23 cellular contexts compared by ENCODE assay signal in genomic region chr10:103203466-103203865, GRCh38. TPM values are rescaled to one million over a fixed set of nuclear protein-coding genes. Genes with fewer than 3 reads are reported as not detected.
DNase-seq lines count a peak whose midpoint lies in the region; ATAC-seq, FAIRE-seq and TF ChIP-seq lines count a peak whose summit lies in the region.
"Had no signal": no experiment of that assay in that cellular context is flagged by ENCODE, and none has a peak within 500 bp of the region (broad histone marks: within the 10 kb centered on the region; RNA-seq: fewer than 3 reads in every experiment).

No MANE protein-coding gene starts in this region.

- FAIRE-seq in H1 (lab: Jason Lieb, UNC), result no peak
- FAIRE-seq: A204.1, GM12878, H54, K562 had no signal

- H4K5ac ChIP-seq in H1 (ENCODE audit: insufficient read length, low read depth, low read length), result no peak overlapping the region
- no peak overlapping the region for H4K5ac ChIP-seq in mesendoderm (ENCODE audit: low read length)

- H3K36me3 ChIP-seq in HUES6 (ENCODE audit: control insufficient read depth, insufficient read depth, low read length) (peaks cover 7% of the 10 kb centered on the region; the same call in 1 of the 2 replicates), H1 (ENCODE audit: control insufficient read depth in 2 of 4, insufficient read depth in 4 of 4, low read length in 3 of 4) (no peaks in the 10 kb centered on the region), mesendoderm (ENCODE audit: control insufficient read depth, insufficient read depth, low read length) (no peaks in the 10 kb centered on the region)
- H3K36me3 ChIP-seq: BE2C had no signal

- DNase-seq in H1 (ENCODE audit: low read depth in 1 of 2, low spot score in 2 of 2) (no peak), mesendoderm (no peak), head of caudate nucleus (no peak)
- no peak for DNase-seq in activated T-cell treated with anti-CD3 and anti-CD28 coated beads, Interleukin-2, amount 50 U/mL, for 48 hours
- DNase-seq in activated CD4-positive, alpha-beta T cell treated with anti-CD3 and anti-CD28 coated beads for 1 hour, result no peak
- DNase-seq: ACHN; BE2C; C1 segment of cervical spinal cord; CD4-positive, CD25-positive, alpha-beta regulatory T cell; CD8-positive, alpha-beta memory T cell; COR-L47; DMS 273 treated with DMSO at 0.1 percent for 48 hours; DMS53; DND-41; EL; HFFc6 had no signal

- H3K4me3 ChIP-seq in HUES6 (ENCODE audit: low read depth, low read length) (no peak overlapping the region), H1 (ENCODE audit: extremely low read depth in 1 of 4, insufficient read depth in 2 of 4, low read depth in 3 of 4, low read length in 4 of 4) (no peak overlapping the region), mesendoderm (ENCODE audit: low read length) (no peak overlapping the region)
- H3K4me3 ChIP-seq: GM12878, K562 had no signal

- TF ChIP-seq POLR2A in H1 (IDR thresholded peaks at IDR 0.05; ENCODE audit: control extremely low read depth in 1 of 2, low read depth in 2 of 2, low read length in 2 of 2), result no peak

- H2BK12ac ChIP-seq in H1 (ENCODE audit: low read depth, low read length), result peak overlapping the region; percentile 98

- H2AFZ ChIP-seq in H1 (ENCODE audit: low read length), result no peak overlapping the region

- peak overlapping the region; percentile 95; the same call in 1 of the 2 replicates for H2AK5ac ChIP-seq in H1 (ENCODE audit: low read depth, low read length)
- peak overlapping the region; percentile 84 for H2AK5ac ChIP-seq in mesendoderm (ENCODE audit: low read length)

- ATAC-seq in HG02610 (IDR thresholded peaks at IDR 0.05; ENCODE audit: unreplicated experiment), result no peak
- ATAC-seq: GM12878, HCT116, K562 had no signal

- H4K8ac ChIP-seq in H1 (ENCODE audit: extremely low read depth, insufficient read depth, low read length) (no peak overlapping the region), mesendoderm (ENCODE audit: low read depth, low read length) (no peak overlapping the region)

- H2BK120ac ChIP-seq in H1 (replicated peaks; ENCODE audit: low read depth, low read length), result peak overlapping the region; percentile 93
- H2BK120ac ChIP-seq in mesendoderm (ENCODE audit: low read depth, low read length), result peak overlapping the region; percentile 1

- CTCF ChIA-PET in H1 (lab: Charles Lee; ENCODE audit: partially characterized antibody), result interaction anchor here (0.6 to 2.9 kb wide), 5 partner anchors 17 to 80 kb away, joined by 3 to 9 read pairs (median 3); no protein-coding TSS in a partner anchor

- no peak for TF ChIP-seq EP300 in H1 (IDR thresholded peaks at IDR 0.05; ENCODE audit: borderline replicate concordance in 1 of 2, low read depth in 2 of 2, low read length in 2 of 2)

- peaks cover 29% of the 10 kb centered on the region for H3K4me1 ChIP-seq in HUES6 (ENCODE audit: control insufficient read depth, insufficient read depth, low read length)
- H3K4me1 ChIP-seq in H1 (replicated peaks in 1 of 4; ENCODE audit: control insufficient read depth in 3 of 4, insufficient read depth in 4 of 4, low read length in 3 of 4), result peaks cover 3 to 14% (median 8%) of the 10 kb centered on the region in 4 experiments; a peak in 5 of 7 replicates
- peaks cover 9% of the 10 kb centered on the region for H3K4me1 ChIP-seq in mesendoderm (ENCODE audit: control insufficient read depth, low read depth, low read length)
- H3K4me1 ChIP-seq: BE2C had no signal

- peak overlapping the region; percentile 88; the same call in 1 of the 2 replicates for H2BK5ac ChIP-seq in H1 (ENCODE audit: low read depth, low read length)
- no peak overlapping the region for H2BK5ac ChIP-seq in mesendoderm (ENCODE audit: low read length)

- no peaks in the 10 kb centered on the region for H3K23me2 ChIP-seq in H1 (ENCODE audit: low read depth, low read length)

- peak overlapping the region; percentile 6 for H3K4ac ChIP-seq in H1 (replicated peaks; ENCODE audit: insufficient read length, low read depth, low read length)
- peak overlapping the region; percentile 75 for H3K4ac ChIP-seq in mesendoderm (ENCODE audit: low read depth, low read length)

- no peak for TF ChIP-seq RAD21 in H1 (IDR thresholded peaks at IDR 0.05 in 1 of 2, conservative IDR thresholded peaks at IDR 0.05 in 1 of 2; ENCODE audit: low read depth in 2 of 2, low read length in 2 of 2)

- H4K20me1 ChIP-seq in H1 (replicated peaks in 1 of 2; ENCODE audit: control insufficient read depth in 1 of 2, insufficient read depth in 2 of 2, low read length in 2 of 2), result no peaks in the 10 kb centered on the region

- POLR2A ChIA-PET in H1 (lab: Charles Lee; ENCODE audit: partially characterized antibody), result interaction anchor here (0.6 to 2.0 kb wide), 5 partner anchors 10 to 395 kb away, joined by 3 to 11 read pairs (median 4); no protein-coding TSS in a partner anchor

- H3K4me2 ChIP-seq in H1 (ENCODE audit: insufficient read depth in 1 of 2, low read depth in 2 of 2, low read length in 2 of 2) (no peak overlapping the region), mesendoderm (ENCODE audit: low read length) (no peak overlapping the region)

- no peak overlapping the region for H3K14ac ChIP-seq in H1 (ENCODE audit: insufficient read length)

- peaks cover 15% of the 10 kb centered on the region for H3K9me3 ChIP-seq in HUES6 (ENCODE audit: control insufficient read depth, insufficient read depth, low read depth, low read length)
- peaks cover 3 to 5% of the 10 kb centered on the region in 2 experiments for H3K9me3 ChIP-seq in H1 (ENCODE audit: insufficient read depth in 2 of 2, low read depth in 1 of 2, low read length in 1 of 2)
- H3K9me3 ChIP-seq: BE2C had no signal

- H3K18ac ChIP-seq in H1 (ENCODE audit: extremely low read depth, low read length), result peak overlapping the region; percentile 66; the same call in 1 of the 2 replicates
- peak overlapping the region; percentile 62 for H3K18ac ChIP-seq in mesendoderm (ENCODE audit: low read length)

- no peak overlapping the region for H3K9ac ChIP-seq in HUES6 (ENCODE audit: low read length)
- H3K9ac ChIP-seq in H1 (replicated peaks in 1 of 4; ENCODE audit: extremely low read depth in 1 of 4, low read depth in 3 of 4, low read length in 3 of 4), result no peak overlapping the region
- no peak overlapping the region for H3K9ac ChIP-seq in mesendoderm (ENCODE audit: low read length)

- intact Hi-C loops in head of caudate nucleus (cut with DNase I), result no loop called here

- H3K27ac ChIP-seq in HUES6 (ENCODE audit: low read depth, low read length) (peak overlapping the region; percentile 98; the same call in 1 of the 2 replicates), H1 (ENCODE audit: low read depth, low read length) (no peak overlapping the region), mesendoderm (ENCODE audit: low read depth, low read length) (no peak overlapping the region)

- no peaks in the 10 kb centered on the region for H3K79me1 ChIP-seq in H1 (ENCODE audit: low read depth, low read length)
- no peaks in the 10 kb centered on the region for H3K79me1 ChIP-seq in mesendoderm (ENCODE audit: low read length)

- 100% methylated on average over 3 of the region's 3 CpGs; no CpG with 5 or more reads in 1 of the 2 experiments for WGBS in H1 (ENCODE audit: extremely low coverage in 1 of 2, insufficient coverage in 1 of 2, insufficient read length in 1 of 2, insufficient replicate concordance in 2 of 2, low coverage in 1 of 2, low lambda C conversion rate in 2 of 2, missing lambda C conversion rate in 1 of 2), 2 experiments
- WGBS in mesendoderm (ENCODE audit: extremely low coverage, insufficient coverage, low lambda C conversion rate), result no CpG with 5 or more reads among the region's 3 CpGs

- H3K27me3 ChIP-seq in HUES6 (ENCODE audit: control insufficient read depth, insufficient read depth, low read length), result no peaks in the 10 kb centered on the region
- H3K27me3 ChIP-seq in H1 (replicated peaks in 1 of 4; ENCODE audit: control insufficient read depth in 3 of 4, extremely low read depth in 1 of 4, insufficient read depth in 3 of 4, low read length in 3 of 4), result no peaks in the 10 kb centered on the region
- H3K27me3 ChIP-seq in mesendoderm (ENCODE audit: insufficient read depth, low read length, poor library complexity), result no peaks in the 10 kb centered on the region
- H3K27me3 ChIP-seq: BE2C had no signal

- H3K23ac ChIP-seq in H1 (ENCODE audit: insufficient read length) (no peak overlapping the region), mesendoderm (ENCODE audit: low read length) (no peak overlapping the region)

- H2BK20ac ChIP-seq in H1 (ENCODE audit: low read length), result peak overlapping the region; percentile 99

- TF ChIP-seq CTCF in H1 (IDR thresholded peaks at IDR 0.05; ENCODE audit: control extremely low read depth in 1 of 3, insufficient read depth in 1 of 3, low read depth in 1 of 3, low read length in 3 of 3), result no peak

- H3K79me2 ChIP-seq in H1 (ENCODE audit: control insufficient read depth in 1 of 2, insufficient read depth in 2 of 2, low read length in 2 of 2) (no peaks in the 10 kb centered on the region), mesendoderm (ENCODE audit: control insufficient read depth, insufficient read depth, low read length) (no peaks in the 10 kb centered on the region)

- H3K56ac ChIP-seq in H1 (replicated peaks; ENCODE audit: insufficient read length, low read depth, low read length), result no peak overlapping the region
- H3K56ac ChIP-seq in mesendoderm (ENCODE audit: low read length), result peak overlapping the region; percentile 37

- H2BK15ac ChIP-seq in H1 (ENCODE audit: low read length), result 0 out of 2 replicates have a peak overlapping the region, but pooled peaks have one; percentile 72
- no peak overlapping the region for H2BK15ac ChIP-seq in mesendoderm (replicated peaks; ENCODE audit: low read depth)

- peak overlapping the region; percentile 36 for H4K91ac ChIP-seq in H1 (replicated peaks; ENCODE audit: insufficient read length, low read length)

RNA-seq across cellular contexts. Expression of gene NT5C2, which starts 10.4 kb away (rescaled TPM):
- 84.2 and 106 TPM in 2 replicates for total RNA-seq in H1 (2021; fragmentation: NEBNext Ultra II Directional; extraction: Animal tissue kit (Norgen Biotek cat#: 25700))
- polyA plus RNA-seq in H1 (2011; rRNA removed), result 29.4 and 35.2 TPM in 2 replicates
- polyA plus RNA-seq in H1 (2011; cell fraction: cytosol; rRNA removed), result 37.8 TPM
- 26.9 TPM for polyA plus RNA-seq in H1 (2011; cell fraction: nucleus; rRNA removed)
- 26.4 to 80.7 TPM (median 34.4 TPM) in 4 replicates for polyA plus RNA-seq in H1 (2012, experiment 1 of 2)
- 6.6 TPM for polyA plus RNA-seq in H1 (2012, experiment 2 of 2)
- 46.5 TPM for polyA plus RNA-seq in H1 (2013, experiment 1 of 2)
- 43.0 TPM for polyA plus RNA-seq in H1 (2013, experiment 2 of 2)
- 40.1 and 47.7 TPM in 2 replicates for polyA minus RNA-seq in H1 (2011; rRNA and poly(A)+ RNA removed)
- 23.6 TPM for polyA minus RNA-seq in H1 (2011; cell fraction: cytosol; rRNA and poly(A)+ RNA removed)
- 40.6 TPM for polyA minus RNA-seq in H1 (2011; cell fraction: nucleus; rRNA and poly(A)+ RNA removed)
- 59.8 TPM for polyA plus RNA-seq in mesendoderm (2013, experiment 1 of 2)
- 62.1 TPM for polyA plus RNA-seq in mesendoderm (2013, experiment 2 of 2)

RNA-seq across cellular contexts. Expression of gene RPEL1, which starts 42.2 kb away (rescaled TPM):
- not detected in 2 replicates for total RNA-seq in H1 (2021; fragmentation: NEBNext Ultra II Directional; extraction: Animal tissue kit (Norgen Biotek cat#: 25700))
- polyA plus RNA-seq in H1 (2011; rRNA removed), result 0.12 and 0.13 TPM in 2 replicates
- polyA plus RNA-seq in H1 (2011; cell fraction: cytosol; rRNA removed), result 0.03 TPM
- polyA plus RNA-seq in H1 (2011; cell fraction: nucleus; rRNA removed), result 0.04 TPM
- 0.08 to 0.11 TPM (median 0.08 TPM) in 3 of 4 replicates, not detected in the other for polyA plus RNA-seq in H1 (2012, experiment 1 of 2)
- polyA plus RNA-seq in H1 (2012, experiment 2 of 2), result not detected
- not detected for polyA plus RNA-seq in H1 (2013, experiment 1 of 2)
- polyA plus RNA-seq in H1 (2013, experiment 2 of 2), result not detected
- 0.07 and 0.16 TPM in 2 replicates for polyA minus RNA-seq in H1 (2011; rRNA and poly(A)+ RNA removed)
- not detected for polyA minus RNA-seq in H1 (2011; cell fraction: cytosol; rRNA and poly(A)+ RNA removed)
- polyA minus RNA-seq in H1 (2011; cell fraction: nucleus; rRNA and poly(A)+ RNA removed), result not detected
- polyA plus RNA-seq in mesendoderm (2013, experiment 1 of 2), result 0.01 TPM
- 0.01 TPM for polyA plus RNA-seq in mesendoderm (2013, experiment 2 of 2)
- total RNA-seq: CD4-positive, CD25-positive, alpha-beta regulatory T cell; CD8-positive, alpha-beta memory T cell; GM12878 had no signal
- polyA plus RNA-seq: CD8-positive, alpha-beta memory T cell had no signal
